1 cellular context compared by ENCODE assay signal in genomic region chr12:124238886-124239285, GRCh38.
A peak's percentile ranks its signal among the peaks of the same experiment; 100 is the strongest.
TF ChIP-seq lines count a peak whose summit lies in the region.

No MANE protein-coding gene starts in this region.

TF ChIP-seq in HepG2, 621 proteins besides CTCF, POLR2A, EP300 and RAD21 (continued from another document):
- TF ChIP-seq FOXP4 (CRISPR knock-in tag; IDR thresholded peaks at IDR 0.05) (peak; percentile 63), IKZF5 (CRISPR knock-in tag; IDR thresholded peaks at IDR 0.05) (no peak), CAMTA2 (CRISPR knock-in tag; IDR thresholded peaks at IDR 0.05; ENCODE audit: borderline replicate concordance) (no peak), ZNF616 (CRISPR knock-in tag; IDR thresholded peaks at IDR 0.05; ENCODE audit: low read depth) (no peak), BCL6 (CRISPR knock-in tag; IDR thresholded peaks at IDR 0.05) (0 out of 2 replicates have a peak, but pooled peaks have one; percentile 13), PAXIP1 (CRISPR knock-in tag; conservative IDR thresholded peaks at IDR 0.05) (peak; percentile 43; the same call in 1 of the 2 replicates), HDAC1 (CRISPR knock-in tag; IDR thresholded peaks at IDR 0.05) (peak; percentile 33; the same call in 1 of the 2 replicates), ZNF772 (CRISPR knock-in tag; IDR thresholded peaks at IDR 0.05) (0 out of 2 replicates have a peak, but pooled peaks have one; percentile 16), HNF4A (CRISPR knock-in tag; IDR thresholded peaks at IDR 0.05) (peak; percentile 71), TBX3 (IDR thresholded peaks at IDR 0.05; ENCODE audit: borderline replicate concordance) (no peak), EEA1 (CRISPR knock-in tag; IDR thresholded peaks at IDR 0.05; ENCODE audit: borderline replicate concordance) (no peak), ZNF879 (CRISPR knock-in tag; IDR thresholded peaks at IDR 0.05) (no peak)
- TF ChIP-seq, protein P1, sequence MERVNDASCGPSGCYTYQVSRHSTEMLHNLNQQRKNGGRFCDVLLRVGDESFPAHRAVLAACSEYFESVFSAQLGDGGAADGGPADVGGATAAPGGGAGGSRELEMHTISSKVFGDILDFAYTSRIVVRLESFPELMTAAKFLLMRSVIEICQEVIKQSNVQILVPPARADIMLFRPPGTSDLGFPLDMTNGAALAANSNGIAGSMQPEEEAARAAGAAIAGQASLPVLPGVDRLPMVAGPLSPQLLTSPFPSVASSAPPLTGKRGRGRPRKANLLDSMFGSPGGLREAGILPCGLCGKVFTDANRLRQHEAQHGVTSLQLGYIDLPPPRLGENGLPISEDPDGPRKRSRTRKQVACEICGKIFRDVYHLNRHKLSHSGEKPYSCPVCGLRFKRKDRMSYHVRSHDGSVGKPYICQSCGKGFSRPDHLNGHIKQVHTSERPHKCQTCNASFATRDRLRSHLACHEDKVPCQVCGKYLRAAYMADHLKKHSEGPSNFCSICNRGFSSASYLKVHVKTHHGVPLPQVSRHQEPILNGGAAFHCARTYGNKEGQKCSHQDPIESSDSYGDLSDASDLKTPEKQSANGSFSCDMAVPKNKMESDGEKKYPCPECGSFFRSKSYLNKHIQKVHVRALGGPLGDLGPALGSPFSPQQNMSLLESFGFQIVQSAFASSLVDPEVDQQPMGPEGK (CRISPR knock-in tag; IDR thresholded peaks at IDR 0.05) = 0 out of 2 replicates have a peak, but pooled peaks have one; percentile 17
- TF ChIP-seq, protein P2, sequence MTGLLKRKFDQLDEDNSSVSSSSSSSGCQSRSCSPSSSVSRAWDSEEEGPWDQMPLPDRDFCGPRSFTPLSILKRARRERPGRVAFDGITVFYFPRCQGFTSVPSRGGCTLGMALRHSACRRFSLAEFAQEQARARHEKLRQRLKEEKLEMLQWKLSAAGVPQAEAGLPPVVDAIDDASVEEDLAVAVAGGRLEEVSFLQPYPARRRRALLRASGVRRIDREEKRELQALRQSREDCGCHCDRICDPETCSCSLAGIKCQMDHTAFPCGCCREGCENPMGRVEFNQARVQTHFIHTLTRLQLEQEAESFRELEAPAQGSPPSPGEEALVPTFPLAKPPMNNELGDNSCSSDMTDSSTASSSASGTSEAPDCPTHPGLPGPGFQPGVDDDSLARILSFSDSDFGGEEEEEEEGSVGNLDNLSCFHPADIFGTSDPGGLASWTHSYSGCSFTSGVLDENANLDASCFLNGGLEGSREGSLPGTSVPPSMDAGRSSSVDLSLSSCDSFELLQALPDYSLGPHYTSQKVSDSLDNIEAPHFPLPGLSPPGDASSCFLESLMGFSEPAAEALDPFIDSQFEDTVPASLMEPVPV (CRISPR knock-in tag; IDR thresholded peaks at IDR 0.05) = no peak
